Comparison of ENCODE assay signal across 7 cellular contexts in genomic region chr9:129109952-129110739, GRCh38. TPM values are rescaled to one million over a fixed set of nuclear protein-coding genes. Genes with fewer than 3 reads are reported as not detected.
DNase-seq lines count a peak whose midpoint lies in the region; ATAC-seq and TF ChIP-seq lines count a peak whose summit lies in the region.

No MANE protein-coding gene starts in this region.

- ATAC-seq in HG02840 (IDR thresholded peaks at IDR 0.05; ENCODE audit: low FRiP score, unreplicated experiment) (peak; percentile 9), natural killer cell (no peak), GM18858 (IDR thresholded peaks at IDR 0.05; ENCODE audit: unreplicated experiment) (no peak)

- H3K4me3 ChIP-seq in GM12875 (ENCODE audit: low read depth, low read length) = peak overlapping the region; percentile 65
- H3K4me3 ChIP-seq in epithelial cell of proximal tubule (ENCODE audit: low read depth, low read length) = peak overlapping the region; percentile 93

- no peaks in the 10 kb centered on the region for H3K36me3 Mint-ChIP-seq in natural killer cell

- no peak for TF ChIP-seq CTCF in GM12875 (IDR thresholded peaks at IDR 0.05; ENCODE audit: borderline replicate concordance, insufficient read depth, low read depth, low read length)
- no peak for TF ChIP-seq CTCF in epithelial cell of proximal tubule (conservative IDR thresholded peaks at IDR 0.05; ENCODE audit: low read depth, low read length)
- no peak for TF ChIP-seq CTCF in natural killer cell (IDR thresholded peaks at IDR 0.05)

- H3K9me3 Mint-ChIP-seq in natural killer cell = no peaks in the 10 kb centered on the region

- intact Hi-C loops in natural killer cell (cut with micrococcal nuclease) = loop anchor here (2.0 kb wide), 1 partner anchor 29 kb away; the partner anchor contains the start of gene DOLPP1

- no peaks in the 10 kb centered on the region for H3K27me3 Mint-ChIP-seq in natural killer cell (ENCODE audit: low read depth in 2 of 2)

- peak overlapping the region in 1 of 2 donors; percentile 92 for H3K27ac Mint-ChIP-seq in natural killer cell

- H3K4me1 Mint-ChIP-seq in natural killer cell = peaks cover 23 to 24% of the 10 kb centered on the region in 2 donors

- peak overlapping the region; percentile 89 for H3K4me3 Mint-ChIP-seq in natural killer cell

- peak; percentile 26 for DNase-seq in SW480 (ENCODE audit: low spot score)
- no peak for DNase-seq in epithelial cell of proximal tubule (ENCODE audit: low read depth)
- no peak for DNase-seq in natural killer cell
- no peak for DNase-seq in NCI-H1436 treated with DMSO at 0.1 percent for 48 hours (lab: John Stamatoyannopoulos, UW)

RNA-seq across cellular contexts. Expression of gene CRAT, which starts 0.4 kb away (rescaled TPM):
- total RNA-seq in epithelial cell of proximal tubule (27.5 TPM in 2 replicates), natural killer cell (10 to 100 TPM; 13.5 to 13.8 (median 13.8) TPM)

RNA-seq across cellular contexts. Expression of gene PTPA, which starts 1.1 kb away (rescaled TPM):
- 184 and 220 TPM in 2 replicates for total RNA-seq in epithelial cell of proximal tubule
- 10 to 100 TPM; 63.2 to 69.4 (median 64.9) TPM for total RNA-seq in natural killer cell

RNA-seq across cellular contexts. Expression of gene DOLPP1, which starts 29.2 kb away (rescaled TPM):
- total RNA-seq in epithelial cell of proximal tubule (12.7 and 23.1 TPM in 2 replicates), natural killer cell (10 to 100 TPM in 1 of 3 donors, 1 to 10 TPM in 2; 7.5 to 11.6 (median 7.8) TPM)
